Comparison of ENCODE assay signal across 9 cellular contexts in genomic region chr3:28198970-28199369, GRCh38.
"Had no signal": no experiment of that assay in that cellular context is flagged by ENCODE, and none has a peak within 500 bp of the region (broad histone marks: within the 10 kb centered on the region; RNA-seq: fewer than 3 reads in every experiment).

No MANE protein-coding gene starts in this region.

- FAIRE-seq: HTR-8/SVneo had no signal

- H3K4me2 ChIP-seq: KMS-11 had no signal

- H3K36me3 ChIP-seq: HAP-1 had no signal

- H3K27ac ChIP-seq: GM23248, KMS-11 had no signal

- H3K9me3 ChIP-seq: HAP-1 had no signal

- H3K9ac ChIP-seq: GM23248, KMS-11 had no signal

- ATAC-seq: HCT116 had no signal

- H2AFZ ChIP-seq: GM23248 had no signal

- DNase-seq: GM23248, GOT3, H7, IMR-90, KBM-7 had no signal

- H3K4me3 ChIP-seq: GM23248, HAP-1 had no signal

- H3K4me1 ChIP-seq: HAP-1 had no signal
